Comparison of ENCODE assay signal across 8 cellular contexts in the genomic region with DNA sequence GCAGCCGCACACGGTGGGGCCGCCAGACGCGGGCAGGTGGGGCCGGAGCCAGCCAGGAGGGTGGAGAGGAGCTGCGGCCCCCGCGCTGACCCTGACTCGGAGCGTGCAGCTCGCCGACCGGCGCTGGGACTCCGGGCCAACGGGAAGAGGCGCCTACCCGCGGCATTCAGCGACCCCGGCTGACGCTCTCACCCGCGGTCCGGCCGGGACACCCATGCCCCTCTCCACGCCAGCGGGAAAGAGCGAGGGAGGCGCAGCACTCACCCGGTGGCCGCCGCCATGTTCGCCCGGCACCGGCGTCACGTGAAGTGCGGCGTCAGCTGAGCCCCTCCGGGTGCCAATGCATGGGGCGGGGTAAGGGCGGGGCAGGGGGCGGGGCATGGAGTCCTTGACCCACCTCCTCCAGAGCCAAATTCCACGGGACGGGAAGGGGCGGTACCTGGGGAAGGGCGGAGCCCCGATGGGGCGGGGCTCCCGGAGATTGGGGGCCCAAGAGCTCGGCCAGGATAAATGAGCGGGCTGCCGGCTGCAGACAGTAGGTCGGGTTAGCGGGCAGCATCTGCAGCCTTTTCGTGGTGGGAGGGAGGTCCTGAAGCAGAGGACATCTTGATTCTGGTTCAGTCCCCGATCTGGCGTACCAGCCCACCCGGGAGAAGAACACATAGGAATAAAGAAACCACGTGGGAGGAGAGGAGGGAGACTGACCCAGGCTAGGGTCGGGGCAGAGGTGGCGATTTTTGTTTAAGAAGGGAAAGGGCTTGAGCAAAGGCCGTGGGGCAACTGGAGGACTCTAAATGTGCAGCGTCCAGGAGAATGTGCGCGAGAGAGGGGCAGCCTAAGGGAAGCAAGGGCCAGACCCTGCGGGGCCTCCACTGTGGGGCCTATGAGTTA. TPM values are rescaled to one million over a fixed set of nuclear protein-coding genes. Genes with fewer than 3 reads are reported as not detected.
DNase-seq lines count a peak whose midpoint lies in the region; FAIRE-seq and TF ChIP-seq lines count a peak whose summit lies in the region.

A gene (minus strand): TSS at position 312 of the 891 bp plus-strand sequence. CDS start 31 bp downstream, at position 281.

- H3K27ac ChIP-seq in SJSA1 (peak within 1 kb of the TSS; percentile 52), neutrophil (no peak within 1 kb of the TSS)

- FAIRE-seq in H54 (lab: Jason Lieb, UNC): no peak
- FAIRE-seq in frontal cortex (lab: Jason Lieb, UNC): no peak

- DNase-seq in ELF-1 (ENCODE audit: low read depth, low spot score) (peak; percentile 95), H54 (ENCODE audit: insufficient read length, low spot score) (peak; percentile 100), MG63 (peak; percentile 85), SJSA1 (ENCODE audit: low read depth in 1 of 2, low spot score in 2 of 2) (peak; percentile 85 to 92), frontal cortex (ENCODE audit: low spot score in 2 of 2) (peak; percentile 99 to 100)
- DNase-seq in activated naive CD4-positive, alpha-beta T cell (lab: John Stamatoyannopoulos, UW): peak; percentile 75 to 85 (median 83)

- TF ChIP-seq CTCF in neutrophil (IDR thresholded peaks at IDR 0.05): no peak
- no peak for TF ChIP-seq CTCF in subcutaneous adipose tissue (IDR thresholded peaks at IDR 0.05; ENCODE audit: low read depth)

- peak within 1 kb of the TSS; percentile 99 for H3K4me3 ChIP-seq in MG63
- peak within 1 kb of the TSS; percentile 96 for H3K4me3 ChIP-seq in SJSA1
- H3K4me3 ChIP-seq in neutrophil (ENCODE audit: low read depth in 1 of 2, low read length in 1 of 2): peak within 1 kb of the TSS; percentile 44 to 56

- no peaks in the 10 kb centered on the region for H3K9me3 ChIP-seq in MG63
- no peaks in the 10 kb centered on the region for H3K9me3 ChIP-seq in SJSA1 (replicated peaks)
- no peaks in the 10 kb centered on the region for H3K9me3 ChIP-seq in neutrophil

- H3K36me3 ChIP-seq in MG63 (no peaks in the 10 kb centered on the region), SJSA1 (peaks cover 4% of the 10 kb centered on the region; the same call in 1 of the 2 replicates), neutrophil (no peaks in the 10 kb centered on the region)

- H3K27me3 ChIP-seq in MG63 (peaks cover 3% of the 10 kb centered on the region), SJSA1 (replicated peaks) (peaks cover 1% of the 10 kb centered on the region; the same call in 1 of the 2 replicates), neutrophil (peaks cover 42% of the 10 kb centered on the region)

- H3K4me1 ChIP-seq in SJSA1 (replicated peaks) (peaks cover 17% of the 10 kb centered on the region), neutrophil (ENCODE audit: control insufficient read depth in 1 of 2, insufficient read depth in 1 of 2, low read depth in 1 of 2, low read length in 1 of 2) (peaks cover 12 to 13% of the 10 kb centered on the region in 2 experiments)

- peak; percentile 96 for TF ChIP-seq POLR2A in H54 (IDR thresholded peaks at IDR 0.05; ENCODE audit: low read depth, low read length)

RNA-seq across cellular contexts. Expression of the gene that starts here (rescaled TPM):
- total RNA-seq in MG63 (2014; rRNA removed; shearing (Covaris generic); ENCODE audit: low replicate concordance): 77.4 and 79.3 TPM in 2 replicates
- total RNA-seq in SJSA1 (2014; rRNA removed; shearing (Covaris generic)): 137 and 153 TPM in 2 replicates
- total RNA-seq in frontal cortex (28.1 TPM), subcutaneous adipose tissue (100 to 1,000 TPM in 2 of 4 donors, 10 to 100 TPM in 2; 71.3 to 110 (median 92.6) TPM)
